ENCODE assay signal across 8 cellular contexts in genomic region chr13:77918391-77919261, GRCh38. TPM values are rescaled to one million over a fixed set of nuclear protein-coding genes. Genes with fewer than 3 reads are reported as not detected.
A peak's percentile ranks its signal among the peaks of the same experiment; 100 is the strongest.
DNase-seq lines count a peak whose midpoint lies in the region; ATAC-seq, FAIRE-seq and TF ChIP-seq lines count a peak whose summit lies in the region.

Gene EDNRB (minus strand): TSS chr13:77918831. CDS start chr13:77918573, 258 bp downstream.

- H3K9me1 ChIP-seq in keratinocyte (ENCODE audit: control insufficient read depth, extremely low read depth, insufficient read depth, low read length): no peaks in the 10 kb centered on the region

- FAIRE-seq in GM12892 (lab: Jason Lieb, UNC) (no peak), keratinocyte (lab: Jason Lieb, UNC) (no peak)

- no peaks in the 10 kb centered on the region for H3K4me1 Mint-ChIP-seq in stimulated activated effector memory CD8-positive, alpha-beta T cell treated with anti-CD3 and anti-CD28 coated beads, Interleukin-12 subunit alpha, Interleukin-12 subunit beta, amount 100 ng/mL, for 72 hours

- H3K9me3 ChIP-seq in colonic mucosa (no peaks in the 10 kb centered on the region), keratinocyte (ENCODE audit: control insufficient read depth, low read depth, low read length) (no peaks in the 10 kb centered on the region)

- no peaks in the 10 kb centered on the region for H3K4me1 ChIP-seq in KMS-11 (ENCODE audit: low read depth, poor library complexity, severe bottlenecking)
- no peaks in the 10 kb centered on the region for H3K4me1 ChIP-seq in colonic mucosa
- H3K4me1 ChIP-seq in keratinocyte (ENCODE audit: control insufficient read depth, extremely low read depth, insufficient read depth, low read length): peaks cover 10% of the 10 kb centered on the region

- no peaks in the 10 kb centered on the region for H3K36me3 Mint-ChIP-seq in stimulated activated effector memory CD8-positive, alpha-beta T cell treated with anti-CD3 and anti-CD28 coated beads, Interleukin-12 subunit alpha, Interleukin-12 subunit beta, amount 100 ng/mL, for 72 hours

- dilution Hi-C loops in keratinocyte (cut with MboI; ENCODE audit: extremely low pct_ligation_motif_present, low sequenced_read_pairs): no loop called here

- DNase-seq in GM12892 (ENCODE audit: insufficient read length) (peak; percentile 23), colonic mucosa (peak; percentile 43), keratinocyte (ENCODE audit: low read depth, low spot score) (no peak), NCI-H774 (lab: John Stamatoyannopoulos, UW) (no peak)
- DNase-seq in stimulated activated effector memory CD8-positive, alpha-beta T cell treated with anti-CD3 and anti-CD28 coated beads, Interleukin-12 subunit alpha, Interleukin-12 subunit beta, amount 100 ng/mL, for 72 hours (ENCODE audit: low spot score in 2 of 2): peak in 1 of 2 donors; percentile 49

- no peak within 1 kb of the TSS for H3K27ac ChIP-seq in KMS-11
- peak within 1 kb of the TSS; percentile 60 for H3K27ac ChIP-seq in colonic mucosa
- H3K27ac ChIP-seq in keratinocyte (ENCODE audit: control insufficient read depth, insufficient read depth, low read length): no peak within 1 kb of the TSS

- intact Hi-C loops in colonic mucosa (cut with DNase I): no loop called here

- H3K27ac Mint-ChIP-seq in stimulated activated effector memory CD8-positive, alpha-beta T cell treated with anti-CD3 and anti-CD28 coated beads, Interleukin-12 subunit alpha, Interleukin-12 subunit beta, amount 100 ng/mL, for 72 hours: no peak within 1 kb of the TSS

- peak within 1 kb of the TSS; percentile 91 for H3K4me2 ChIP-seq in KMS-11
- H3K4me2 ChIP-seq in keratinocyte (ENCODE audit: control insufficient read depth, extremely low read depth, insufficient read depth, low read depth, low read length): peak within 1 kb of the TSS; percentile 96

- H3K9me3 Mint-ChIP-seq in stimulated activated effector memory CD8-positive, alpha-beta T cell treated with anti-CD3 and anti-CD28 coated beads, Interleukin-12 subunit alpha, Interleukin-12 subunit beta, amount 100 ng/mL, for 72 hours: no peaks in the 10 kb centered on the region

- TF ChIP-seq CTCF in KMS-11 (conservative IDR thresholded peaks at IDR 0.05; ENCODE audit: low read depth, low read length): no peak
- no peak for TF ChIP-seq CTCF in colonic mucosa (IDR thresholded peaks at IDR 0.05)
- TF ChIP-seq CTCF in keratinocyte (optimal IDR thresholded peaks at IDR 0.05 in 1 of 3, IDR thresholded peaks at IDR 0.05 in 1 of 3, conservative IDR thresholded peaks at IDR 0.05 in 1 of 3; ENCODE audit: extremely low read depth in 1 of 3, insufficient read depth in 2 of 3, low read length in 3 of 3): no peak

- H3K4me3 ChIP-seq in KMS-11 (IDR thresholded peaks at IDR 0.05; ENCODE audit: insufficient read depth, low read depth, low read length) (no peak within 1 kb of the TSS), colonic mucosa (peak within 1 kb of the TSS; percentile 31), keratinocyte (ENCODE audit: control insufficient read depth in 2 of 3, extremely low read depth in 1 of 3, insufficient read depth in 2 of 3, low read depth in 1 of 3, low read length in 3 of 3) (peak within 1 kb of the TSS; percentile 6 to 68 (median 66))

- H3K9ac ChIP-seq in KMS-11: no peak within 1 kb of the TSS; the same call in 1 of the 2 replicates
- H3K9ac ChIP-seq in colonic mucosa (ENCODE audit: low read depth in 2 of 2, low read length in 2 of 2): peak within 1 kb of the TSS; percentile 56 to 64
- H3K9ac ChIP-seq in keratinocyte (ENCODE audit: control insufficient read depth, extremely low read depth, insufficient read depth, low read length): no peak within 1 kb of the TSS

- no peaks in the 10 kb centered on the region for H3K27me3 ChIP-seq in KMS-11 (ENCODE audit: insufficient read depth, low read depth)
- H3K27me3 ChIP-seq in colonic mucosa: no peaks in the 10 kb centered on the region
- peaks cover 25% of the 10 kb centered on the region for H3K27me3 ChIP-seq in keratinocyte (ENCODE audit: control insufficient read depth, extremely low read depth, insufficient read depth, low read length)

- H4K20me1 ChIP-seq in KMS-11 (ENCODE audit: insufficient read depth) (no peaks in the 10 kb centered on the region), keratinocyte (ENCODE audit: control insufficient read depth, extremely low read depth, insufficient read depth, low read length) (no peaks in the 10 kb centered on the region)

- peak; percentile 32 for ATAC-seq in stimulated activated effector memory CD8-positive, alpha-beta T cell treated with anti-CD3 and anti-CD28 coated beads, Interleukin-12 subunit alpha, Interleukin-12 subunit beta, amount 100 ng/mL, for 72 hours
- ATAC-seq in GM21825 (IDR thresholded peaks at IDR 0.05; ENCODE audit: unreplicated experiment) (no peak), GM21447 (IDR thresholded peaks at IDR 0.05; ENCODE audit: unreplicated experiment) (no peak)

- no peak within 1 kb of the TSS for H3K4me3 Mint-ChIP-seq in stimulated activated effector memory CD8-positive, alpha-beta T cell treated with anti-CD3 and anti-CD28 coated beads, Interleukin-12 subunit alpha, Interleukin-12 subunit beta, amount 100 ng/mL, for 72 hours

- TF ChIP-seq POLR2A in GM12892 (IDR thresholded peaks at IDR 0.05; ENCODE audit: low read depth, low read length): no peak

- H2AFZ ChIP-seq in KMS-11 (ENCODE audit: low read depth) (peak within 1 kb of the TSS; percentile 90), keratinocyte (ENCODE audit: control insufficient read depth, low read length) (peak within 1 kb of the TSS; percentile 77)

- H3K79me2 ChIP-seq in KMS-11 (ENCODE audit: insufficient read depth, low read depth) (no peaks in the 10 kb centered on the region), keratinocyte (ENCODE audit: control insufficient read depth, insufficient read depth, low read length) (no peaks in the 10 kb centered on the region)

- H3K36me3 ChIP-seq in KMS-11 (ENCODE audit: insufficient read depth) (no peaks in the 10 kb centered on the region), colonic mucosa (no peaks in the 10 kb centered on the region), keratinocyte (ENCODE audit: control insufficient read depth in 2 of 2, extremely low read depth in 1 of 2, insufficient read depth in 2 of 2, low read length in 2 of 2) (no peaks in the 10 kb centered on the region)

RNA-seq across cellular contexts. Expression of gene EDNRB, which starts in this region (rescaled TPM):
- 0.11 TPM for polyA plus RNA-seq in GM12892 (2012; ENCODE audit: missing spikeins)
- total RNA-seq in colonic mucosa: 10 to 100 TPM in 1 of 2 donors, 1 to 10 TPM in 1; 6.3 to 14.5 TPM
- 0.01 to 0.03 TPM in 2 of 3 replicates, not detected in the other for polyA plus RNA-seq in keratinocyte
- not detected for polyA plus RNA-seq in keratinocyte (2011; ENCODE audit: low read depth)
- 0.05 and 0.06 TPM in 2 replicates for polyA plus RNA-seq in keratinocyte (2011; cell fraction: cytosol; rRNA removed)
- 0.03 and 0.05 TPM in 2 replicates for polyA plus RNA-seq in keratinocyte (2011; cell fraction: nucleus; rRNA removed)
- 0.07 TPM in 1 of 2 replicates, not detected in the other for polyA plus RNA-seq in keratinocyte (2012; ENCODE audit: low replicate concordance)
- polyA minus RNA-seq in keratinocyte: not detected in 3 replicates
- polyA minus RNA-seq in keratinocyte (2011; cell fraction: cytosol; rRNA and poly(A)+ RNA removed): not detected
- polyA minus RNA-seq in keratinocyte (2011; cell fraction: nucleus; rRNA and poly(A)+ RNA removed): not detected in 2 replicates

Comparison
In these comparisons a context has a peak if more than half of its experiments do, and no peak if none do; other contexts are left out.
1. DNase-seq: peak in GM12892 (single experiment) and colonic mucosa (single experiment); none in keratinocyte (single experiment) and NCI-H774 (single experiment).
2. H3K9ac ChIP-seq: peak in colonic mucosa (2 of 2); none in KMS-11 (single experiment) and keratinocyte (single experiment).